In genomic region chr1:8116892-8117262, GRCh38 we compare ENCODE assay signal across 10 cellular contexts.
A peak's percentile ranks its signal among the peaks of the same experiment; 100 is the strongest.
DNase-seq lines count a peak whose midpoint lies in the region; ATAC-seq and TF ChIP-seq lines count a peak whose summit lies in the region.
"Had no signal": no experiment of that assay in that cellular context is flagged by ENCODE, and none has a peak within 500 bp of the region (broad histone marks: within the 10 kb centered on the region; RNA-seq: fewer than 3 reads in every experiment).

No MANE protein-coding gene starts in this region.

- TF ChIP-seq CTCF in CD14-positive monocyte (IDR thresholded peaks at IDR 0.05) (no peak), adrenal gland (IDR thresholded peaks at IDR 0.05) (no peak), right atrium auricular region (IDR thresholded peaks at IDR 0.05) (no peak), Calu3 (IDR thresholded peaks at IDR 0.05; ENCODE audit: unreplicated experiment) (no peak)

- ATAC-seq in HG03139 (IDR thresholded peaks at IDR 0.05; ENCODE audit: unreplicated experiment) (no peak), HG03135 (IDR thresholded peaks at IDR 0.05; ENCODE audit: unreplicated experiment) (no peak)

- H3K9me3 ChIP-seq in adrenal gland (replicated peaks in 1 of 3), result no peaks in the 10 kb centered on the region
- no peaks in the 10 kb centered on the region for H3K9me3 ChIP-seq in right atrium auricular region

- CTCF ChIA-PET in Calu3 (lab: Charles Lee), result interaction anchor here (1.0 kb wide), 1 partner anchor 143 kb away, joined by 3 read pairs; no protein-coding TSS in a partner anchor

- intact Hi-C loops in CD14-positive monocyte (cut with micrococcal nuclease), result no loop called here
- intact Hi-C loops in adrenal gland (cut with DNase I), result no loop called here
- intact Hi-C loops in Calu3 (cut with micrococcal nuclease; ENCODE audit: unreplicated experiment), result no loop called here

- H3K9me3 Mint-ChIP-seq in CD14-positive monocyte (peaks cover 0 to 1% (median 0%) of the 10 kb centered on the region in 7 donors), Calu3 (ENCODE audit: low read depth, unreplicated experiment) (no peaks in the 10 kb centered on the region)

- BruUV-seq in Calu3 (replicated peaks; lab: Mats Ljungman, UMichigan), result no TSS peak

- no peak for TF ChIP-seq POLR2A in adrenal gland (IDR thresholded peaks at IDR 0.05)

- peak overlapping the region in 2 of 5 donors; percentile 64 to 70 for H3K27ac ChIP-seq in adrenal gland
- peak overlapping the region; percentile 63 to 82 for H3K27ac ChIP-seq in right atrium auricular region

- H3K27ac Mint-ChIP-seq in CD14-positive monocyte (peak overlapping the region in 6 of 7 donors; percentile 53 to 72 (median 58)), Calu3 (ENCODE audit: unreplicated experiment) (no peak overlapping the region)

- no peak for DNase-seq in CD14-positive monocyte (ENCODE audit: low spot score)
- peak in 5 of 7 donors; percentile 29 to 76 (median 40) for DNase-seq in adrenal gland
- DNase-seq in right atrium auricular region (ENCODE audit: low spot score), result peak; percentile 90
- peak; percentile 82 for DNase-seq in renal cortical epithelial cell (ENCODE audit: low read depth)
- no peak for DNase-seq in T-helper 9 cell
- DNase-seq in Calu3, result no peak
- DNase-seq: activated CD4-positive, CD25-positive, alpha-beta regulatory T cell; NCI-H748 treated with DMSO at 0.1 percent for 48 hours had no signal

- no peak overlapping the region for H3K4me3 ChIP-seq in adrenal gland
- no peak overlapping the region for H3K4me3 ChIP-seq in right atrium auricular region

- H3K4me1 Mint-ChIP-seq in CD14-positive monocyte, result peaks cover 30% of the 10 kb centered on the region
- H3K4me1 Mint-ChIP-seq in Calu3 (ENCODE audit: low read depth, unreplicated experiment), result peaks cover 35% of the 10 kb centered on the region

- 63 to 80% (median 67%) methylated on average over 6 of the region's 6 CpGs for WGBS in adrenal gland, 4 donors

- no peaks in the 10 kb centered on the region for H3K27me3 ChIP-seq in adrenal gland
- no peaks in the 10 kb centered on the region for H3K27me3 ChIP-seq in right atrium auricular region

- H3K27me3 Mint-ChIP-seq in CD14-positive monocyte (ENCODE audit: low read depth in 3 of 3) (peaks cover 0 to 8% (median 4%) of the 10 kb centered on the region in 3 donors), Calu3 (ENCODE audit: unreplicated experiment) (no peaks in the 10 kb centered on the region)

- peaks cover 14 to 24% of the 10 kb centered on the region in 2 donors for H3K4me1 ChIP-seq in adrenal gland (replicated peaks in 1 of 2)
- peaks cover 0 to 37% of the 10 kb centered on the region in 2 donors for H3K4me1 ChIP-seq in right atrium auricular region

- H3K4me3 Mint-ChIP-seq in CD14-positive monocyte, result no peak overlapping the region
- no peak overlapping the region for H3K4me3 Mint-ChIP-seq in Calu3 (ENCODE audit: low read depth, unreplicated experiment)

- H3K36me3 ChIP-seq in adrenal gland (replicated peaks in 1 of 2) (no peaks in the 10 kb centered on the region), right atrium auricular region (no peaks in the 10 kb centered on the region)

- peaks cover 0 to 2% of the 10 kb centered on the region in 2 donors for H3K36me3 Mint-ChIP-seq in CD14-positive monocyte
- H3K36me3 Mint-ChIP-seq in Calu3 (ENCODE audit: insufficient read depth, unreplicated experiment), result peaks cover 14% of the 10 kb centered on the region

Comparison
In these comparisons a context has a peak if more than half of its experiments do, and no peak if none do; other contexts are left out.
1. DNase-seq: peak in adrenal gland (5 of 7), right atrium auricular region (single experiment) and renal cortical epithelial cell (single experiment); none in CD14-positive monocyte (single experiment), T-helper 9 cell (single experiment) and Calu3 (single experiment).